1 cellular context compared by ENCODE assay signal in the genomic region with DNA sequence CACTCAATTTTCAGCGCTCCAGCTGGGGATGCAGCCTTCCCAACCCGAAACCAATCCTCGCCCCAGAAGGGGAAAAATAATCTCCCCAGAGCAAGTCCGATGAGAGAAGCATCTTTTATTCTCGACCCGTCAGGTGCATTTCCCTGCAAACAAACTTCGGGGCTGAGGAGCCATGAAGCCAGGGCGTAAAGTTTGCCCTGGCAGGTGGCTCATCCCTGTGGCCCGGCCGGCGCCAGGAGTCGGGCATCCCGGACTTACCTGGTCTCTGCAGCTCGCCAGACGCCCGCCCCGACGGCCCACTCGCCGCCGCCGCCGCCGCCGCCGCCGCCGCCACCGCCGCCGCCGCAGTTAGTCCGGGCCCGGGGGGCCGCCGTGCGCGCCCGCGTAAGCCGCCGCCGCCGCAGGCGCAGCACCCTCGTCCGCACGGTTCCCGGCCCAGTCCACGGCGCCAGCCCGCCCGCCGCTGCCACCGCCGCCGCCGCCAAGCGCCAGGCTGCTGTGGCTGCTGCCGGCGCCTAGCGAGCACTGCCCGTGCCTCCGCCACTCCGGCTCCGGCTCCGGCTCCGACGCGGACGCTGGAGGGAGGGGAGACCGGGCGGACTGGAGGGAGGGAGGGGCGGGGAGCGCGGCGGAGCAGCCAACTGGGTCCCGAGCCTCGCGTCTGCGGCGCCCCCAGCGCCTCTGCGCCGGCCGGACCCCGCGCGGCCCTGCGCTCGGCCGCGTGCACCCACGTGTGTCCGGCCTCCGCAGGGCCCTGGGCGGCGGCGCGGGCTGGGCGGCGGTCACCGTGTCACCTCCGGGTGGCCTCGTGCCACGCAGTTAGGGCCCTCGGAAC.
A peak's percentile ranks its signal among the peaks of the same experiment; 100 is the strongest.
TF ChIP-seq lines count a peak whose summit lies in the region.

Gene CNTN3 (minus strand): TSS at position 527 of the 835 bp plus-strand sequence. CDS start 93,547 bp downstream, outside the sequence.

TF ChIP-seq in WTC11, 78 proteins besides CTCF, POLR2A, EP300 and RAD21 (continued from another document):
- TF ChIP-seq GRHL2 (CRISPR knock-in tag; IDR thresholded peaks at IDR 0.05; ENCODE audit: insufficient replicate concordance, severe bottlenecking) = no peak
- peak; percentile 28; the same call in 1 of the 2 replicates for TF ChIP-seq SP1 (CRISPR knock-in tag; conservative IDR thresholded peaks at IDR 0.05)
- TF ChIP-seq, protein P1, sequence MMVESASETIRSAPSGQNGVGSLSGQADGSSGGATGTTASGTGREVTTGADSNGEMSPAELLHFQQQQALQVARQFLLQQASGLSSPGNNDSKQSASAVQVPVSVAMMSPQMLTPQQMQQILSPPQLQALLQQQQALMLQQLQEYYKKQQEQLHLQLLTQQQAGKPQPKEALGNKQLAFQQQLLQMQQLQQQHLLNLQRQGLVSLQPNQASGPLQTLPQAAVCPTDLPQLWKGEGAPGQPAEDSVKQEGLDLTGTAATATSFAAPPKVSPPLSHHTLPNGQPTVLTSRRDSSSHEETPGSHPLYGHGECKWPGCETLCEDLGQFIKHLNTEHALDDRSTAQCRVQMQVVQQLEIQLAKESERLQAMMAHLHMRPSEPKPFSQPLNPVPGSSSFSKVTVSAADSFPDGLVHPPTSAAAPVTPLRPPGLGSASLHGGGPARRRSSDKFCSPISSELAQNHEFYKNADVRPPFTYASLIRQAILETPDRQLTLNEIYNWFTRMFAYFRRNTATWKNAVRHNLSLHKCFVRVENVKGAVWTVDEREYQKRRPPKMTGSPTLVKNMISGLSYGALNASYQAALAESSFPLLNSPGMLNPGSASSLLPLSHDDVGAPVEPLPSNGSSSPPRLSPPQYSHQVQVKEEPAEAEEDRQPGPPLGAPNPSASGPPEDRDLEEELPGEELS (CRISPR knock-in tag; IDR thresholded peaks at IDR 0.05) = 0 out of 2 replicates have a peak, but pooled peaks have one; percentile 28
- TF ChIP-seq, protein P2, sequence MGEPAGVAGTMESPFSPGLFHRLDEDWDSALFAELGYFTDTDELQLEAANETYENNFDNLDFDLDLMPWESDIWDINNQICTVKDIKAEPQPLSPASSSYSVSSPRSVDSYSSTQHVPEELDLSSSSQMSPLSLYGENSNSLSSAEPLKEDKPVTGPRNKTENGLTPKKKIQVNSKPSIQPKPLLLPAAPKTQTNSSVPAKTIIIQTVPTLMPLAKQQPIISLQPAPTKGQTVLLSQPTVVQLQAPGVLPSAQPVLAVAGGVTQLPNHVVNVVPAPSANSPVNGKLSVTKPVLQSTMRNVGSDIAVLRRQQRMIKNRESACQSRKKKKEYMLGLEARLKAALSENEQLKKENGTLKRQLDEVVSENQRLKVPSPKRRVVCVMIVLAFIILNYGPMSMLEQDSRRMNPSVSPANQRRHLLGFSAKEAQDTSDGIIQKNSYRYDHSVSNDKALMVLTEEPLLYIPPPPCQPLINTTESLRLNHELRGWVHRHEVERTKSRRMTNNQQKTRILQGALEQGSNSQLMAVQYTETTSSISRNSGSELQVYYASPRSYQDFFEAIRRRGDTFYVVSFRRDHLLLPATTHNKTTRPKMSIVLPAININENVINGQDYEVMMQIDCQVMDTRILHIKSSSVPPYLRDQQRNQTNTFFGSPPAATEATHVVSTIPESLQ (CRISPR knock-in tag; IDR thresholded peaks at IDR 0.05) = no peak
- TF ChIP-seq FOXK1 (CRISPR knock-in tag; IDR thresholded peaks at IDR 0.05) = 0 out of 2 replicates have a peak, but pooled peaks have one; percentile 48
- TF ChIP-seq IRF1 (CRISPR knock-in tag; IDR thresholded peaks at IDR 0.05) = no peak
- 0 out of 2 replicates have a peak, but pooled peaks have one; percentile 46 for TF ChIP-seq E2F5 (CRISPR knock-in tag; IDR thresholded peaks at IDR 0.05)
- TF ChIP-seq ZNF317 (CRISPR knock-in tag; IDR thresholded peaks at IDR 0.05; ENCODE audit: borderline replicate concordance, low read depth) = no peak
- peak; percentile 71; the same call in 1 of the 2 replicates for TF ChIP-seq JUN (CRISPR knock-in tag; IDR thresholded peaks at IDR 0.05)
- TF ChIP-seq ZNF219 (CRISPR knock-in tag; IDR thresholded peaks at IDR 0.05; ENCODE audit: borderline replicate concordance) = no peak
- TF ChIP-seq, protein P3, sequence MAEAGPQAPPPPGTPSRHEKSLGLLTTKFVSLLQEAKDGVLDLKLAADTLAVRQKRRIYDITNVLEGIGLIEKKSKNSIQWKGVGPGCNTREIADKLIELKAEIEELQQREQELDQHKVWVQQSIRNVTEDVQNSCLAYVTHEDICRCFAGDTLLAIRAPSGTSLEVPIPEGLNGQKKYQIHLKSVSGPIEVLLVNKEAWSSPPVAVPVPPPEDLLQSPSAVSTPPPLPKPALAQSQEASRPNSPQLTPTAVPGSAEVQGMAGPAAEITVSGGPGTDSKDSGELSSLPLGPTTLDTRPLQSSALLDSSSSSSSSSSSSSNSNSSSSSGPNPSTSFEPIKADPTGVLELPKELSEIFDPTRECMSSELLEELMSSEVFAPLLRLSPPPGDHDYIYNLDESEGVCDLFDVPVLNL (CRISPR knock-in tag; IDR thresholded peaks at IDR 0.05; ENCODE audit: borderline replicate concordance, low read depth) = peak; percentile 51; the same call in 1 of the 2 replicates
- TF ChIP-seq TCF7 (CRISPR knock-in tag; IDR thresholded peaks at IDR 0.05; ENCODE audit: low read depth) = no peak
- 0 out of 2 replicates have a peak, but pooled peaks have one; percentile 11 for TF ChIP-seq NFYB (CRISPR knock-in tag; conservative IDR thresholded peaks at IDR 0.05; ENCODE audit: low read depth)
- peak; percentile 78; the same call in 1 of the 2 replicates for TF ChIP-seq TP53 (CRISPR knock-in tag; IDR thresholded peaks at IDR 0.05)
- peak; percentile 50; the same call in 1 of the 2 replicates for TF ChIP-seq ETV6 (CRISPR knock-in tag; IDR thresholded peaks at IDR 0.05)
- no peak for TF ChIP-seq ZNF281 (CRISPR knock-in tag; IDR thresholded peaks at IDR 0.05)
- no peak for TF ChIP-seq NFATC4 (CRISPR knock-in tag; IDR thresholded peaks at IDR 0.05)
- TF ChIP-seq FOXP1 (CRISPR knock-in tag; IDR thresholded peaks at IDR 0.05; ENCODE audit: borderline replicate concordance) = peak; percentile 77; the same call in 1 of the 2 replicates
- TF ChIP-seq NR2C2 (CRISPR knock-in tag; IDR thresholded peaks at IDR 0.05) = no peak
